In genomic region chr9:21505425-21506179, GRCh38 we compare ENCODE assay signal across 21 cellular contexts. TPM values are rescaled to one million over a fixed set of nuclear protein-coding genes. Genes with fewer than 3 reads are reported as not detected.
A peak's percentile ranks its signal among the peaks of the same experiment; 100 is the strongest.
DNase-seq lines count a peak whose midpoint lies in the region; ATAC-seq and TF ChIP-seq lines count a peak whose summit lies in the region.
"Had no signal": no experiment of that assay in that cellular context is flagged by ENCODE, and none has a peak within 500 bp of the region (broad histone marks: within the 10 kb centered on the region; RNA-seq: fewer than 3 reads in every experiment).

No MANE protein-coding gene starts in this region.

- no peak overlapping the region for H4K5ac ChIP-seq in mesendoderm (ENCODE audit: low read length)

- H3K4me3 ChIP-seq in BLaER1 (no peak overlapping the region), mesendoderm (ENCODE audit: low read length) (no peak overlapping the region), left ventricle myocardium inferior (no peak overlapping the region), adrenal gland (no peak overlapping the region)
- H3K4me3 ChIP-seq: body of pancreas, heart right ventricle, right atrium auricular region, upper lobe of right lung had no signal

- H3K4me2 ChIP-seq in BLaER1 (peak overlapping the region; percentile 14), mesendoderm (ENCODE audit: low read length) (no peak overlapping the region)

- CTCF ChIA-PET in activated CD4-positive, alpha-beta memory T cell treated with anti-CD3 and anti-CD28 coated beads for 36 hours (lab: Charles Lee) = interaction anchor here (1.2 kb wide), 1 partner anchor 203 kb away, joined by 3 read pairs; no protein-coding TSS in a partner anchor

- POLR2A ChIA-PET in activated CD4-positive, alpha-beta memory T cell treated with anti-CD3 and anti-CD28 coated beads for 36 hours (lab: Charles Lee) = no interaction called here

- H3K9me3 Mint-ChIP-seq in effector memory CD8-positive, alpha-beta T cell = no peaks in the 10 kb centered on the region
- no peaks in the 10 kb centered on the region for H3K9me3 Mint-ChIP-seq in activated CD4-positive, alpha-beta memory T cell treated with anti-CD3 and anti-CD28 coated beads for 36 hours
- H3K9me3 Mint-ChIP-seq: activated naive CD4-positive, alpha-beta T cell treated with anti-CD3 and anti-CD28 coated beads, Interleukin-2, amount 10 ng/mL, durations not matched to agents 7 days and 5 days had no signal

- TF ChIP-seq CTCF in left ventricle myocardium inferior (IDR thresholded peaks at IDR 0.05; ENCODE audit: borderline replicate concordance) (no peak), adrenal gland (IDR thresholded peaks at IDR 0.05) (no peak)

- H2BK15ac ChIP-seq in mesendoderm (replicated peaks; ENCODE audit: low read depth) = peak overlapping the region; percentile 9

- H3K18ac ChIP-seq in mesendoderm (ENCODE audit: low read length) = peak overlapping the region; percentile 40

- no peaks in the 10 kb centered on the region for H3K79me1 ChIP-seq in mesendoderm (ENCODE audit: low read length)

- no peaks in the 10 kb centered on the region for H3K27me3 ChIP-seq in BLaER1
- H3K27me3 ChIP-seq in mesendoderm (ENCODE audit: insufficient read depth, low read length, poor library complexity) = no peaks in the 10 kb centered on the region
- H3K27me3 ChIP-seq in left ventricle myocardium inferior (ENCODE audit: low read depth) = no peaks in the 10 kb centered on the region
- no peaks in the 10 kb centered on the region for H3K27me3 ChIP-seq in adrenal gland
- H3K27me3 ChIP-seq: body of pancreas, right atrium auricular region, upper lobe of right lung had no signal

- intact Hi-C loops in activated CD4-positive, alpha-beta memory T cell treated with anti-CD3 and anti-CD28 coated beads for 36 hours (cut with micrococcal nuclease) = loop anchor here (10.0 kb wide), 1 partner anchor 49 kb away; no protein-coding TSS in a partner anchor
- intact Hi-C loops in left ventricle myocardium inferior (cut with micrococcal nuclease) (no loop called here), adrenal gland (cut with DNase I) (no loop called here)

- no peak overlapping the region for H4K8ac ChIP-seq in mesendoderm (ENCODE audit: low read depth, low read length)

- H3K56ac ChIP-seq in mesendoderm (ENCODE audit: low read length) = no peak overlapping the region

- TF ChIP-seq POLR2A in adrenal gland (IDR thresholded peaks at IDR 0.05) = no peak

- H3K4me1 Mint-ChIP-seq in effector memory CD8-positive, alpha-beta T cell (ENCODE audit: low read depth in 2 of 2) = peaks cover 8 to 10% of the 10 kb centered on the region in 2 donors
- H3K4me1 Mint-ChIP-seq in activated CD4-positive, alpha-beta memory T cell treated with anti-CD3 and anti-CD28 coated beads for 36 hours (ENCODE audit: low read depth) = peaks cover 8% of the 10 kb centered on the region

- H3K9ac ChIP-seq in BLaER1 = no peak overlapping the region
- no peak overlapping the region for H3K9ac ChIP-seq in mesendoderm (ENCODE audit: low read length)

- peak overlapping the region; percentile 6 for H2BK120ac ChIP-seq in mesendoderm (ENCODE audit: low read depth, low read length)

- H3K4me3 Mint-ChIP-seq in effector memory CD8-positive, alpha-beta T cell = peak overlapping the region; percentile 9 to 50
- H3K4me3 Mint-ChIP-seq in activated CD4-positive, alpha-beta memory T cell treated with anti-CD3 and anti-CD28 coated beads for 36 hours = no peak overlapping the region
- H3K4me3 Mint-ChIP-seq: activated naive CD4-positive, alpha-beta T cell treated with anti-CD3 and anti-CD28 coated beads, Interleukin-2, amount 10 ng/mL, durations not matched to agents 7 days and 5 days; stimulated activated naive CD8-positive, alpha-beta T cell treated with anti-CD3 and anti-CD28 coated beads, Interleukin-15, Interleukin-2, amounts not matched to agents 100 ng/mL and 50 ng/mL, for 24 hours had no signal

- peaks cover 3% of the 10 kb centered on the region for H3K36me3 Mint-ChIP-seq in effector memory CD8-positive, alpha-beta T cell (ENCODE audit: insufficient read depth)
- H3K36me3 Mint-ChIP-seq in activated CD4-positive, alpha-beta memory T cell treated with anti-CD3 and anti-CD28 coated beads for 36 hours = no peaks in the 10 kb centered on the region
- H3K36me3 Mint-ChIP-seq: activated naive CD4-positive, alpha-beta T cell treated with anti-CD3 and anti-CD28 coated beads, Interleukin-2, amount 10 ng/mL, durations not matched to agents 7 days and 5 days had no signal

- H3K36me3 ChIP-seq in BLaER1 (no peaks in the 10 kb centered on the region), mesendoderm (ENCODE audit: control insufficient read depth, insufficient read depth, low read length) (no peaks in the 10 kb centered on the region), left ventricle myocardium inferior (no peaks in the 10 kb centered on the region), adrenal gland (replicated peaks in 1 of 2) (no peaks in the 10 kb centered on the region)
- H3K36me3 ChIP-seq: heart right ventricle, right atrium auricular region, upper lobe of right lung had no signal

- no peak overlapping the region for H3K27ac ChIP-seq in BLaER1
- no peak overlapping the region for H3K27ac ChIP-seq in mesendoderm (ENCODE audit: low read depth, low read length)
- H3K27ac ChIP-seq in left ventricle myocardium inferior (replicated peaks) = no peak overlapping the region
- no peak overlapping the region for H3K27ac ChIP-seq in adrenal gland
- H3K27ac ChIP-seq: body of pancreas, heart right ventricle, right atrium auricular region, upper lobe of right lung had no signal

- H2AK5ac ChIP-seq in mesendoderm (ENCODE audit: low read length) = no peak overlapping the region

- H3K27me3 Mint-ChIP-seq in effector memory CD8-positive, alpha-beta T cell = no peaks in the 10 kb centered on the region
- H3K27me3 Mint-ChIP-seq in activated CD4-positive, alpha-beta memory T cell treated with anti-CD3 and anti-CD28 coated beads for 36 hours = peaks cover 4% of the 10 kb centered on the region
- H3K27me3 Mint-ChIP-seq: activated naive CD4-positive, alpha-beta T cell treated with anti-CD3 and anti-CD28 coated beads, Interleukin-2, amount 10 ng/mL, durations not matched to agents 7 days and 5 days; stimulated activated naive CD8-positive, alpha-beta T cell treated with anti-CD3 and anti-CD28 coated beads, Interleukin-15, Interleukin-2, amounts not matched to agents 100 ng/mL and 50 ng/mL, for 24 hours had no signal

- peaks cover 9% of the 10 kb centered on the region for H3K4me1 ChIP-seq in BLaER1
- peaks cover 11% of the 10 kb centered on the region for H3K4me1 ChIP-seq in mesendoderm (ENCODE audit: control insufficient read depth, low read depth, low read length)
- H3K4me1 ChIP-seq in left ventricle myocardium inferior = no peaks in the 10 kb centered on the region
- H3K4me1 ChIP-seq in adrenal gland (replicated peaks in 1 of 2) = no peaks in the 10 kb centered on the region
- H3K4me1 ChIP-seq: body of pancreas, right atrium auricular region, upper lobe of right lung had no signal

- H3K9me3 ChIP-seq in BLaER1 (no peaks in the 10 kb centered on the region), left ventricle myocardium inferior (replicated peaks) (no peaks in the 10 kb centered on the region), adrenal gland (replicated peaks in 1 of 3) (no peaks in the 10 kb centered on the region)
- H3K9me3 ChIP-seq: body of pancreas, heart right ventricle, right atrium auricular region, upper lobe of right lung had no signal

- WGBS in mesendoderm (ENCODE audit: extremely low coverage, insufficient coverage, low lambda C conversion rate) = no CpG with 5 or more reads among the region's 10 CpGs
- 65 to 76% (median 73%) methylated on average over 10 of the region's 10 CpGs for WGBS in adrenal gland, 4 donors

- no peak overlapping the region for H3K23ac ChIP-seq in mesendoderm (ENCODE audit: low read length)

- no peak for ATAC-seq in effector memory CD8-positive, alpha-beta T cell (replicated peaks)
- ATAC-seq: body of pancreas, heart right ventricle, upper lobe of right lung had no signal

- H2BK5ac ChIP-seq in mesendoderm (ENCODE audit: low read length) = peak overlapping the region; percentile 26

- H3K27ac Mint-ChIP-seq in effector memory CD8-positive, alpha-beta T cell = no peak overlapping the region
- no peak overlapping the region for H3K27ac Mint-ChIP-seq in activated CD4-positive, alpha-beta memory T cell treated with anti-CD3 and anti-CD28 coated beads for 36 hours
- H3K27ac Mint-ChIP-seq: activated naive CD4-positive, alpha-beta T cell treated with anti-CD3 and anti-CD28 coated beads, Interleukin-2, amount 10 ng/mL, durations not matched to agents 7 days and 5 days; stimulated activated naive CD8-positive, alpha-beta T cell treated with anti-CD3 and anti-CD28 coated beads, Interleukin-15, Interleukin-2, amounts not matched to agents 100 ng/mL and 50 ng/mL, for 24 hours had no signal

- DNase-seq in LHCN-M2 (ENCODE audit: low read depth) = peak; percentile 13
- DNase-seq in effector memory CD8-positive, alpha-beta T cell = no peak
- no peak for DNase-seq in mesendoderm
- DNase-seq in activated CD4-positive, alpha-beta memory T cell treated with anti-CD3 and anti-CD28 coated beads for 36 hours = no peak
- DNase-seq in left ventricle myocardium inferior = no peak
- DNase-seq in adrenal gland = no peak
- DNase-seq in NCI-H1436 treated with DMSO at 0.1 percent for 48 hours (lab: John Stamatoyannopoulos, UW) = no peak
- DNase-seq: activated CD4-positive, alpha-beta T cell treated with anti-CD3 and anti-CD28 coated beads, Interleukin-2, amount 50 U/mL, for 1 hour; activated naive CD4-positive, alpha-beta T cell treated with anti-CD3 and anti-CD28 coated beads, Interleukin-2, amount 10 ng/mL, durations not matched to agents 7 days and 5 days; body of pancreas; GDM1; heart right ventricle; left cardiac atrium; NCI-H1417 treated with DMSO at 0.1 percent for 48 hours; NCI-H82; nucleus accumbens; upper lobe of right lung had no signal

- H4K20me1 ChIP-seq in BLaER1 = no peaks in the 10 kb centered on the region

- no peaks in the 10 kb centered on the region for H3K79me2 ChIP-seq in mesendoderm (ENCODE audit: control insufficient read depth, insufficient read depth, low read length)

- H3K4ac ChIP-seq in mesendoderm (ENCODE audit: low read depth, low read length) = peak overlapping the region; percentile 59

RNA-seq across cellular contexts. Expression of gene IFNE, which starts 23.5 kb away (rescaled TPM):
- total RNA-seq in LHCN-M2 (2014; rRNA removed) (0.75 and 1.7 TPM in 2 replicates), left ventricle myocardium inferior (not detected), adrenal gland (not detected)
- polyA plus RNA-seq in LHCN-M2 (2012) = 0.13 TPM
- polyA plus RNA-seq in mesendoderm (2013, experiment 1 of 2) = 0.07 TPM
- polyA plus RNA-seq in mesendoderm (2013, experiment 2 of 2) = 0.06 TPM
- not detected for total RNA-seq in activated CD4-positive, alpha-beta memory T cell treated with anti-CD3 and anti-CD28 coated beads for 36 hours
- not detected for polyA plus RNA-seq in adrenal gland
- total RNA-seq: dermis microvascular lymphatic vessel endothelial cell, heart right ventricle, left cardiac atrium, right atrium auricular region, upper lobe of right lung had no signal
- polyA plus RNA-seq: heart right ventricle had no signal
